8 cellular contexts compared by ENCODE assay signal in genomic region chr17:2024572-2025219, GRCh38. TPM values are rescaled to one million over a fixed set of nuclear protein-coding genes. Genes with fewer than 3 reads are reported as not detected.
A peak's percentile ranks its signal among the peaks of the same experiment; 100 is the strongest.
DNase-seq lines count a peak whose midpoint lies in the region; ATAC-seq and TF ChIP-seq lines count a peak whose summit lies in the region.

No MANE protein-coding gene starts in this region.

- no peaks in the 10 kb centered on the region for H3F3A ChIP-seq in GM23248 (ENCODE audit: insufficient read depth)

- 1 to 2% methylated on average over 50 to 52 of the region's 73 CpGs for WGBS in GM23248 (ENCODE audit: low coverage in 1 of 2, low lambda C conversion rate in 2 of 2, missing lambda C conversion rate in 2 of 2), 2 experiments
- WGBS in gastroesophageal sphincter (ENCODE audit: low coverage in 1 of 2), 2 donors = 7% methylated on average over 6 of the region's 73 CpGs; no CpG with 5 or more reads in 1 of the 2 donors

- TF ChIP-seq CTCF in gastroesophageal sphincter (IDR thresholded peaks at IDR 0.05) = no peak
- TF ChIP-seq CTCF in gastrocnemius medialis (IDR thresholded peaks at IDR 0.05 in 4 of 5, conservative IDR thresholded peaks at IDR 0.05 in 1 of 5) = no peak

- no peaks in the 10 kb centered on the region for H3K9me2 ChIP-seq in GM23248 (ENCODE audit: insufficient read depth)

- no peak for TF ChIP-seq EP300 in gastroesophageal sphincter (IDR thresholded peaks at IDR 0.05)

- H3K36me3 ChIP-seq in GM23248 (ENCODE audit: low read depth) (no peaks in the 10 kb centered on the region), SJCRH30 (no peaks in the 10 kb centered on the region), gastroesophageal sphincter (no peaks in the 10 kb centered on the region), gastrocnemius medialis (no peaks in the 10 kb centered on the region)

- no peaks in the 10 kb centered on the region for H3K79me2 ChIP-seq in GM23248 (ENCODE audit: insufficient read depth)

- peak overlapping the region; percentile 72 for H3K4me2 ChIP-seq in GM23248 (ENCODE audit: unreplicated experiment)

- peak overlapping the region; percentile 73 for H2AFZ ChIP-seq in GM23248

- no peaks in the 10 kb centered on the region for H4K20me1 ChIP-seq in GM23248 (ENCODE audit: insufficient read depth)

- no peak overlapping the region for H3K9ac ChIP-seq in GM23248

- TF ChIP-seq POLR2A in gastroesophageal sphincter (IDR thresholded peaks at IDR 0.05) (no peak), gastrocnemius medialis (IDR thresholded peaks at IDR 0.05) (no peak)

- intact Hi-C loops in gastrocnemius medialis (cut with DNase I; ENCODE audit: low total_unique reads) = no loop called here

- H3K27ac ChIP-seq in GM23248 (no peak overlapping the region), SJCRH30 (no peak overlapping the region), gastroesophageal sphincter (peak overlapping the region in 1 of 4 donors; percentile 55), gastrocnemius medialis (peak overlapping the region; percentile 65 to 79 (median 74))

- H3K27me3 ChIP-seq in GM23248 (replicated peaks; ENCODE audit: insufficient read depth) (peaks cover 8% of the 10 kb centered on the region), SJCRH30 (peaks cover 13% of the 10 kb centered on the region), gastroesophageal sphincter (peaks cover 73% of the 10 kb centered on the region), gastrocnemius medialis (no peaks in the 10 kb centered on the region)

- H3K4me3 ChIP-seq in GM23248 = peak overlapping the region; percentile 65
- peak overlapping the region; percentile 48 for H3K4me3 ChIP-seq in SJCRH30
- H3K4me3 ChIP-seq in gastroesophageal sphincter = peak overlapping the region; percentile 27 to 61
- peak overlapping the region; percentile 60 to 75 (median 63) for H3K4me3 ChIP-seq in gastrocnemius medialis

- no peaks in the 10 kb centered on the region for H3K9me3 ChIP-seq in GM23248 (ENCODE audit: low read depth)
- no peaks in the 10 kb centered on the region for H3K9me3 ChIP-seq in SJCRH30 (replicated peaks)
- H3K9me3 ChIP-seq in gastroesophageal sphincter = no peaks in the 10 kb centered on the region
- no peaks in the 10 kb centered on the region for H3K9me3 ChIP-seq in gastrocnemius medialis

- ATAC-seq in gastroesophageal sphincter (no peak), gastrocnemius medialis (peak in 1 of 2 donors; percentile 7), GM21576 (IDR thresholded peaks at IDR 0.05; ENCODE audit: unreplicated experiment) (no peak), HG02763 (IDR thresholded peaks at IDR 0.05; ENCODE audit: unreplicated experiment) (no peak)
- no peak for ATAC-seq in activated CD4-positive, CD25-positive, alpha-beta regulatory T cell treated with anti-CD3 and anti-CD28 coated beads, Interleukin-2, amount 50 U/mL, for 24 hours

- in situ Hi-C loops in GM23248 (cut with MboI) = loop anchor here (5.0 kb wide), 1 partner anchor 117 kb away; no protein-coding TSS in a partner anchor
- in situ Hi-C loops in gastrocnemius medialis (cut with MboI; ENCODE audit: low sequenced_read_pairs in 4 of 4) = loop anchor here (5.0 to 25.0 kb wide), 5 partner anchors 110 to 362 kb away; partner anchors contain the start of gene PRPF8 (in 1 of the 4)

- DNase-seq in GM23248 (no peak), SJCRH30 (no peak), gastrocnemius medialis (no peak), ecto neural progenitor cell (ENCODE audit: low spot score) (no peak)

- H3K4me1 ChIP-seq in GM23248 (ENCODE audit: insufficient read depth) (no peaks in the 10 kb centered on the region; the same call in 1 of the 2 replicates), SJCRH30 (peaks cover 7% of the 10 kb centered on the region; the same call in 1 of the 2 replicates), gastroesophageal sphincter (peaks cover 0 to 39% (median 23%) of the 10 kb centered on the region in 3 donors), gastrocnemius medialis (peaks cover 15 to 21% of the 10 kb centered on the region in 2 donors)

RNA-seq across cellular contexts. Expression of gene RTN4RL1, which starts 0.4 kb away (rescaled TPM):
- 0.22 TPM in 1 of 2 replicates, not detected in the other for total RNA-seq in GM23248 (2014; rRNA removed; shearing (Covaris generic))
- polyA plus RNA-seq in GM23248 (2016; fragmentation: Nextera tagmentation; extraction: Ambion mirVana) = not detected in 2 replicates
- total RNA-seq in SJCRH30 (2014; rRNA removed; shearing (Covaris generic)) = 0.61 and 0.83 TPM in 2 replicates
- total RNA-seq in gastroesophageal sphincter = under 1 TPM in 3 of 4 donors, not detected in 1; 0.58 to 0.81 (median 0.72) TPM
- total RNA-seq in gastrocnemius medialis = 1 to 10 TPM in 2 of 4 donors, under 1 TPM in 2; 0.31 to 1.7 (median 1.2) TPM

RNA-seq across cellular contexts. Expression of gene DPH1, which starts 5.3 kb away (rescaled TPM):
- 51.2 and 58.1 TPM in 2 replicates for total RNA-seq in GM23248 (2014; rRNA removed; shearing (Covaris generic))
- polyA plus RNA-seq in GM23248 (2016; fragmentation: Nextera tagmentation; extraction: Ambion mirVana) = 41.1 and 41.2 TPM in 2 replicates
- total RNA-seq in SJCRH30 (2014; rRNA removed; shearing (Covaris generic)) = 14.4 and 14.6 TPM in 2 replicates
- total RNA-seq in gastroesophageal sphincter = 10 to 100 TPM; 29.9 to 35.6 (median 34.0) TPM
- total RNA-seq in gastrocnemius medialis = 10 to 100 TPM; 47.2 to 59.9 (median 57.7) TPM

RNA-seq across cellular contexts. Expression of gene OVCA2, which starts 17.1 kb away (rescaled TPM):
- 67.3 and 92.0 TPM in 2 replicates for total RNA-seq in GM23248 (2014; rRNA removed; shearing (Covaris generic))
- polyA plus RNA-seq in GM23248 (2016; fragmentation: Nextera tagmentation; extraction: Ambion mirVana) = 63.5 and 66.1 TPM in 2 replicates
- total RNA-seq in SJCRH30 (2014; rRNA removed; shearing (Covaris generic)) = 14.1 and 17.2 TPM in 2 replicates
- 10 to 100 TPM; 19.6 to 40.3 (median 36.5) TPM for total RNA-seq in gastroesophageal sphincter
- total RNA-seq in gastrocnemius medialis = 10 to 100 TPM; 12.6 to 50.2 (median 34.4) TPM

RNA-seq across cellular contexts. Expression of gene HIC1, which starts 30.2 kb away (rescaled TPM):
- total RNA-seq in GM23248 (2014; rRNA removed; shearing (Covaris generic)) = 35.0 and 59.8 TPM in 2 replicates
- polyA plus RNA-seq in GM23248 (2016; fragmentation: Nextera tagmentation; extraction: Ambion mirVana) = 1.6 TPM in 2 replicates
- total RNA-seq in SJCRH30 (2014; rRNA removed; shearing (Covaris generic)) = 0.13 and 0.18 TPM in 2 replicates
- total RNA-seq in gastroesophageal sphincter (10 to 100 TPM; 32.8 to 56.2 (median 41.6) TPM), gastrocnemius medialis (1 to 10 TPM; 4.6 to 9.6 (median 6.9) TPM)

Comparison
In these comparisons a context has a peak if more than half of its experiments do, and no peak if none do; other contexts are left out.
1. H3K27ac ChIP-seq: peak in gastrocnemius medialis (4 of 4); none in GM23248 (single experiment) and SJCRH30 (single experiment).
2. Peak in every context shown above with its lines, with median percentiles within 50 percentile points of each other: H3K4me3 ChIP-seq.